In the genomic region with DNA sequence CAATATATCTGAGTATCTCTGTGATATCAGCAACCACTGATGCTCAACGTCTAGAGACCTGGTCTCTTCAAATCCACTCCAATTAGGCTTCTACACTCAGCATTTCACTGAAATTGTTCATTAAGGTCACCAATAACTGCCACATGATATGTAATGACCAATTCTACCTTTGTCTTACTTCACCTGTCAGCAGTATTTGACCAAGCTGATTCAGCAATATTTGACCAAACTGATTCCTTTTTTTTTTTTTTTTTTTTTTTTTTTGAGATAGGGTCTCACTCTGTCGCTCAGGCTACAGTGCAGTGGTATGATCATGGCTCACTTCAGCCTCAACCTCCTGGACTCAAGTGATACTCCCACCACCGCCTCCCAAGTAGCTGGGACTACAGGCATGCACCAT, we compare ENCODE assay signal across 2 cellular contexts.
TF ChIP-seq lines count a peak whose summit lies in the region.

No MANE protein-coding gene starts in this region.

TF ChIP-seq in A549, 52 proteins besides CTCF, POLR2A, EP300 and RAD21:
- peak; percentile 94 for TF ChIP-seq MAFK (IDR thresholded peaks at IDR 0.05; ENCODE audit: partially characterized antibody)
- TF ChIP-seq MAZ (IDR thresholded peaks at IDR 0.05; ENCODE audit: borderline replicate concordance, low read depth, low read length): no peak

TF ChIP-seq in IMR-90, 13 proteins besides CTCF, POLR2A, EP300 and RAD21:
- TF ChIP-seq MAZ (IDR thresholded peaks at IDR 0.05; ENCODE audit: borderline replicate concordance, low read depth, low read length): no peak
- TF ChIP-seq MAFK (IDR thresholded peaks at IDR 0.05; ENCODE audit: low read depth, low read length): peak; percentile 96
- no peak for TF ChIP-seq CEBPB (IDR thresholded peaks at IDR 0.05; ENCODE audit: low read depth, low read length)
